Comparison of ENCODE assay signal across 1 cellular context in the genomic region with DNA sequence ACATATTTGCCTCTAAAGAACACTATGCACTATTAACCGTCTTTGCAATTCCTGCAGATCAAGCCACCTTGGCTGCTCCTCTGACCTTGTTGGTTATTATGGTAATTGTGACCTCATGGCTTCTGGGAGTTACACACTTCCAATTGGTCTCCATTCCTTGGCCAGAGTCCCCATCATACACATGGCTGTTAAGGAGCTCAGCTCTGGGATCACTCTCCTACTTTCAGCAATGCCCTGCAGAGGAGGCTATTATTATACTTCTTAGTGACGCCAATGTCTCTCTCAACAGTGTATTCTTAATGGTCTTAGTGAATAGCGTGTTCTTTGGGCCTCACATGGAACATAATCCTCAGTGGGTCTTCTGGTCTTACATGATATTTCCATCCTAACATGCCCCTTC.
TF ChIP-seq lines count a peak whose summit lies in the region.

No MANE protein-coding gene starts in this region.

TF ChIP-seq in H1, 55 proteins besides CTCF, POLR2A, EP300 and RAD21:
- TF ChIP-seq SP4 (IDR thresholded peaks at IDR 0.05; ENCODE audit: low read length) (no peak), USF2 (IDR thresholded peaks at IDR 0.05; ENCODE audit: low read length) (no peak), BACH1 (IDR thresholded peaks at IDR 0.05; ENCODE audit: low read length) (no peak), TAF7 (optimal IDR thresholded peaks at IDR 0.05; ENCODE audit: borderline replicate concordance, low read depth, low read length) (no peak), POLR2AphosphoS5 (IDR thresholded peaks at IDR 0.05; ENCODE audit: low read depth, low read length) (no peak), CTBP2 (IDR thresholded peaks at IDR 0.05; ENCODE audit: borderline replicate concordance, insufficient read depth, insufficient read length, low read length) (no peak), GABPA (IDR thresholded peaks at IDR 0.05; ENCODE audit: borderline replicate concordance, insufficient read depth, low read length) (no peak), BCL11A (IDR thresholded peaks at IDR 0.05; ENCODE audit: low read depth in 2 of 2, low read length in 2 of 2) (no peak), NANOG (IDR thresholded peaks at IDR 0.05; ENCODE audit: insufficient read depth, low read depth, low read length, poor library complexity, severe bottlenecking) (no peak), CHD7 (IDR thresholded peaks at IDR 0.05; ENCODE audit: insufficient replicate concordance, low read length) (no peak), JUND (IDR thresholded peaks at IDR 0.05; ENCODE audit: low read length) (no peak), EZH2 (IDR thresholded peaks at IDR 0.05; ENCODE audit: low read depth, low read length, severe bottlenecking) (no peak)
